In genomic region chr12:6946920-6947374, GRCh38 we compare ENCODE assay signal across 10 cellular contexts. TPM values are rescaled to one million over a fixed set of nuclear protein-coding genes. Genes with fewer than 3 reads are reported as not detected.
DNase-seq lines count a peak whose midpoint lies in the region; ATAC-seq, FAIRE-seq and TF ChIP-seq lines count a peak whose summit lies in the region.
"Had no signal": no experiment of that assay in that cellular context is flagged by ENCODE, and none has a peak within 500 bp of the region (broad histone marks: within the 10 kb centered on the region; RNA-seq: fewer than 3 reads in every experiment).

No MANE protein-coding gene starts in this region.

- TF ChIP-seq CTCF in C4-2B (conservative IDR thresholded peaks at IDR 0.05) (no peak), bronchial epithelial cell (IDR thresholded peaks at IDR 0.05; ENCODE audit: insufficient read depth, low read length, severe bottlenecking) (no peak)

- H3K36me3 ChIP-seq in bronchial epithelial cell (ENCODE audit: control insufficient read depth, insufficient read depth, low read length) (peaks cover 2% of the 10 kb centered on the region), muscle layer of duodenum (ENCODE audit: control insufficient read depth in 1 of 2, insufficient read depth in 2 of 2, low read length in 2 of 2) (peaks cover 0 to 3% of the 10 kb centered on the region in 2 donors)

- H3K27ac ChIP-seq in C4-2B: peak overlapping the region; percentile 96
- peak overlapping the region; percentile 86 for H3K27ac ChIP-seq in muscle layer of duodenum (ENCODE audit: low read length)

- peaks cover 18 to 25% of the 10 kb centered on the region in 2 donors for H3K4me1 ChIP-seq in muscle layer of duodenum (ENCODE audit: control insufficient read depth in 1 of 2, insufficient read depth in 2 of 2, low read length in 2 of 2)

- H3K27me3 ChIP-seq in bronchial epithelial cell (ENCODE audit: control insufficient read depth, insufficient read depth, low read length) (no peaks in the 10 kb centered on the region), muscle layer of duodenum (ENCODE audit: low read depth, low read length) (no peaks in the 10 kb centered on the region)

- DNase-seq in HuH-7.5 (ENCODE audit: low spot score) (peak; percentile 34), bronchial epithelial cell (ENCODE audit: low read depth) (no peak), NCI-H345 treated with DMSO at 0.1 percent for 48 hours (lab: John Stamatoyannopoulos, UW; ENCODE audit: unreplicated experiment) (no peak)

- FAIRE-seq in bronchial epithelial cell (lab: Jason Lieb, UNC): no peak

- H3K9me3 ChIP-seq in muscle layer of duodenum (ENCODE audit: control insufficient read depth in 1 of 2, low read length in 2 of 2): no peaks in the 10 kb centered on the region

- H3K4me3 ChIP-seq in bronchial epithelial cell (ENCODE audit: low read depth, low read length) (peak overlapping the region; percentile 55), muscle layer of duodenum (ENCODE audit: low read depth in 1 of 2, low read length in 2 of 2) (peak overlapping the region; percentile 36 to 53)

- ATAC-seq in HG02973 (IDR thresholded peaks at IDR 0.05; ENCODE audit: unreplicated experiment) (no peak), HG03039 (IDR thresholded peaks at IDR 0.05; ENCODE audit: unreplicated experiment) (no peak), GM19328 (IDR thresholded peaks at IDR 0.05; ENCODE audit: unreplicated experiment) (no peak)

RNA-seq across cellular contexts. Expression of gene C12orf57, which starts 3.1 kb away (rescaled TPM):
- 92.2 and 161 TPM in 2 replicates for total RNA-seq in bronchial epithelial cell

RNA-seq across cellular contexts. Expression of gene RNU7-1, which starts 3.3 kb away (rescaled TPM):
- total RNA-seq in bronchial epithelial cell: not detected in 2 replicates
- total RNA-seq: Daoy, RPMI7951 had no signal

RNA-seq across cellular contexts. Expression of gene PTPN6, which starts 4.2 kb away (rescaled TPM):
- 10.9 and 12.4 TPM in 2 replicates for total RNA-seq in bronchial epithelial cell
- total RNA-seq: Daoy had no signal

RNA-seq across cellular contexts. Expression of gene ATN1, which starts 19.2 kb away (rescaled TPM):
- total RNA-seq in bronchial epithelial cell: 4.9 and 7.1 TPM in 2 replicates

RNA-seq across cellular contexts. Expression of gene PHB2, which starts 23.5 kb away (rescaled TPM):
- 83.7 and 189 TPM in 2 replicates for total RNA-seq in bronchial epithelial cell
